In the genomic region with DNA sequence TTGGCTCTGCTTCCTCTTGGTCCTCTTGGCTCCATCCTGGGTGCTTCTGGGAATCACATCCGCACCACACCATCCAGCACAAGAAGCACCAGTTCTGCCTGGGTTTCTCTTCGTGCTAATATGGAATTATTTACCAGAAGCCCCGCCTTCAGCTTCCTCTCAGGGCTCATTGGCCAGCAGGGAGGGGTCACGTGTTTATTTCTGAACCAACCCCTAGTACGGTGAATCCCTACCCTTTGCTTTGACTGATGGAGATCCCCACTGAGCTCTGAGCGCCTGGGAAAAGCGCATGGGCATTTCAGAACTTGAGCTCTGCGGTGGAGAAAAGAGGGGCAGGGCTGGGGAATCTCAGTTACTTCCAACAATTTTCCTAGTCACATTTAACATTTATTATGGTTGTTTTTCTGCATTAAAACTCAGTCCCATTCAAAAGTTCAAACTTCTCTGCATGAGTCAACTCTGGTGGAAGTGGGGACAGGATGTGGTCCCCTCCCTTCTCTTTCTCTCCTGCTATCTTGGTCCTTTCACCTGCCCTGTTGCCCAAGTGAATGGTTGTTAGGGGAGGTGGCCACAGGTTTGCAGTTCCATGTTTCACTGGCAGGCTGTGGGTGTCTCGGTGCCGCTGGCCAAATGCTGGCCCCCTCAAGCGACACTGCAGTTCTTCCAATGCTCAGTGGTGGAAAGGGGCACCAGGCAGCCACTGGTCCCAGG, we compare ENCODE assay signal across 1 cellular context.
TF ChIP-seq lines count a peak whose summit lies in the region.

No MANE protein-coding gene starts in this region.

TF ChIP-seq in GM12878, 131 proteins besides CTCF, POLR2A, EP300 and RAD21 (continued from another document):
- no peak for TF ChIP-seq E2F8 (IDR thresholded peaks at IDR 0.05; ENCODE audit: low read depth, partially characterized antibody)
- no peak for TF ChIP-seq IRF5 (IDR thresholded peaks at IDR 0.05; ENCODE audit: borderline replicate concordance)
- TF ChIP-seq JUNB (IDR thresholded peaks at IDR 0.05) = 0 out of 2 replicates have a peak, but pooled peaks have one; percentile 6
- TF ChIP-seq PML (IDR thresholded peaks at IDR 0.05; ENCODE audit: low read length) = no peak
- 0 out of 2 replicates have a peak, but pooled peaks have one; percentile 28 for TF ChIP-seq SMAD5 (IDR thresholded peaks at IDR 0.05; ENCODE audit: low read depth)
- TF ChIP-seq ATF3 (IDR thresholded peaks at IDR 0.05; ENCODE audit: borderline replicate concordance, extremely low read depth, low read depth, low read length) = peak; percentile 9; the same call in 1 of the 2 replicates
- peak; percentile 66 for TF ChIP-seq EED (IDR thresholded peaks at IDR 0.05; ENCODE audit: low read depth)
- TF ChIP-seq CREM (IDR thresholded peaks at IDR 0.05; ENCODE audit: low read depth) = peak; percentile 35; the same call in 1 of the 2 replicates
- peak in 1 of 2 experiments; percentile 59; a peak in 1 of 4 replicates for TF ChIP-seq ETV6 (conservative IDR thresholded peaks at IDR 0.05 in 1 of 2, IDR thresholded peaks at IDR 0.05 in 1 of 2; ENCODE audit: borderline replicate concordance in 1 of 2, low read depth in 1 of 2)
- peak; percentile 76 for TF ChIP-seq RUNX3 (IDR thresholded peaks at IDR 0.05; ENCODE audit: low read length)
TF ChIP-seq in GM12878: peak in this region for 9.
